12 cellular contexts compared by ENCODE assay signal in genomic region chr1:155944396-155944728, GRCh38. TPM values are rescaled to one million over a fixed set of nuclear protein-coding genes. Genes with fewer than 3 reads are reported as not detected.
DNase-seq lines count a peak whose midpoint lies in the region; ATAC-seq and TF ChIP-seq lines count a peak whose summit lies in the region.
"Had no signal": no experiment of that assay in that cellular context is flagged by ENCODE, and none has a peak within 500 bp of the region (broad histone marks: within the 10 kb centered on the region; RNA-seq: fewer than 3 reads in every experiment).

No MANE protein-coding gene starts in this region.

- TF ChIP-seq CTCF in DOHH2 (IDR thresholded peaks at IDR 0.05; ENCODE audit: low read depth, low read length, poor library complexity, severe bottlenecking) (no peak), mesothelial cell of epicardium (IDR thresholded peaks at IDR 0.05; ENCODE audit: unreplicated experiment) (no peak)

- 0 out of 2 replicates have a peak, but pooled peaks cover 3% of the 10 kb centered on the region for H3F3A ChIP-seq in DOHH2 (ENCODE audit: control insufficient read depth, insufficient read depth)

- H3K9me3 ChIP-seq in DOHH2 (ENCODE audit: control insufficient read depth, insufficient read depth, low read length): no peaks in the 10 kb centered on the region
- H3K9me3 ChIP-seq: uterus had no signal

- no peak overlapping the region for H3K4me2 ChIP-seq in DOHH2 (ENCODE audit: low read length)

- H3K27me3 Mint-ChIP-seq in mesothelial cell of epicardium (ENCODE audit: low read depth): no peaks in the 10 kb centered on the region

- H4K20me1 ChIP-seq in DOHH2 (ENCODE audit: control insufficient read depth, insufficient read depth, low read depth, low read length): no peaks in the 10 kb centered on the region

- no peak for ATAC-seq in GM18498 (IDR thresholded peaks at IDR 0.05; ENCODE audit: unreplicated experiment)

- H3K36me3 ChIP-seq in DOHH2 (ENCODE audit: control insufficient read depth, low read length): peaks cover 36% of the 10 kb centered on the region
- H3K36me3 ChIP-seq: uterus had no signal

- H3K4me3 ChIP-seq in DOHH2 (ENCODE audit: low read length): no peak overlapping the region
- H3K4me3 ChIP-seq: uterus had no signal

- no peaks in the 10 kb centered on the region for H3K9me2 ChIP-seq in DOHH2 (replicated peaks; ENCODE audit: control insufficient read depth, low read length)

- H3K9me3 Mint-ChIP-seq in mesothelial cell of epicardium: no peaks in the 10 kb centered on the region

- no peak overlapping the region for H3K4me3 Mint-ChIP-seq in mesothelial cell of epicardium

- H3K36me3 Mint-ChIP-seq in mesothelial cell of epicardium: peaks cover 8% of the 10 kb centered on the region

- H3K4me1 Mint-ChIP-seq in mesothelial cell of epicardium: peaks cover 23% of the 10 kb centered on the region

- H3K79me2 ChIP-seq in DOHH2 (ENCODE audit: control insufficient read depth, low read length): no peaks in the 10 kb centered on the region

- peak overlapping the region; percentile 73 for H3K27ac Mint-ChIP-seq in mesothelial cell of epicardium

- DNase-seq in NCI-H1436 (lab: John Stamatoyannopoulos, UW): peak; percentile 43
- no peak for DNase-seq in NCI-H1436 treated with DMSO at 0.1 percent for 48 hours (lab: John Stamatoyannopoulos, UW)
- peak; percentile 36 for DNase-seq in SKM-1 (lab: John Stamatoyannopoulos, UW; ENCODE audit: unreplicated experiment)
- no peak for DNase-seq in mesothelial cell of epicardium (ENCODE audit: low spot score in 2 of 2, unreplicated experiment in 2 of 2)
- DNase-seq in dermis blood vessel endothelial cell: no peak
- DNase-seq in stimulated activated CD8-positive, alpha-beta memory T cell treated with anti-CD3 and anti-CD28 coated beads, Interleukin-4, amount 100 ng/mL, for 48 hours: no peak
- DNase-seq: NCI-H2029 treated with DMSO at 0.1 percent for 48 hours, uterus, WERI-Rb-1 had no signal

- no peaks in the 10 kb centered on the region for H3K27me3 ChIP-seq in DOHH2 (ENCODE audit: control insufficient read depth, low read length)
- H3K27me3 ChIP-seq: uterus had no signal

- H3K27ac ChIP-seq in DOHH2 (ENCODE audit: low read depth, low read length): peak overlapping the region; percentile 32; the same call in 1 of the 2 replicates
- H3K27ac ChIP-seq: WERI-Rb-1 had no signal

- peaks cover 72% of the 10 kb centered on the region for H3K4me1 ChIP-seq in DOHH2 (ENCODE audit: control insufficient read depth, low read length)
- H3K4me1 ChIP-seq: uterus had no signal

RNA-seq across cellular contexts. Expression of gene RXFP4, which starts 2.9 kb away (rescaled TPM):
- total RNA-seq in mesothelial cell of epicardium (not detected in 3 replicates), dermis blood vessel endothelial cell (0.19 TPM in 1 of 2 replicates, not detected in the other)
- total RNA-seq: mononuclear cell, uterus had no signal

RNA-seq across cellular contexts. Expression of gene KHDC4, which starts 10.1 kb away (rescaled TPM):
- total RNA-seq in mesothelial cell of epicardium (70.1 to 74.1 TPM (median 73.2 TPM) in 3 replicates), dermis blood vessel endothelial cell (25.7 and 32.8 TPM in 2 replicates)

RNA-seq across cellular contexts. Expression of gene RIT1, which starts 33.2 kb away (rescaled TPM):
- total RNA-seq in mesothelial cell of epicardium (34.3 to 37.0 TPM (median 35.5 TPM) in 3 replicates), dermis blood vessel endothelial cell (59.4 and 60.6 TPM in 2 replicates)

RNA-seq across cellular contexts. Expression of gene ARHGEF2, which starts 34.0 kb away (rescaled TPM):
- total RNA-seq in mesothelial cell of epicardium (103 to 111 TPM (median 110 TPM) in 3 replicates), dermis blood vessel endothelial cell (101 and 147 TPM in 2 replicates)

Comparison
In these comparisons a context has a peak if more than half of its experiments do, and no peak if none do; other contexts are left out.
1. DNase-seq: peak in NCI-H1436 (single experiment) and SKM-1 (single experiment); none in NCI-H1436 treated with DMSO at 0.1 percent for 48 hours (single experiment), mesothelial cell of epicardium (0 of 2), dermis blood vessel endothelial cell (single experiment) and stimulated activated CD8-positive, alpha-beta memory T cell treated with anti-CD3 and anti-CD28 coated beads, Interleukin-4, amount 100 ng/mL, for 48 hours (single experiment).